Comparison of ENCODE assay signal across 9 cellular contexts in the genomic region with DNA sequence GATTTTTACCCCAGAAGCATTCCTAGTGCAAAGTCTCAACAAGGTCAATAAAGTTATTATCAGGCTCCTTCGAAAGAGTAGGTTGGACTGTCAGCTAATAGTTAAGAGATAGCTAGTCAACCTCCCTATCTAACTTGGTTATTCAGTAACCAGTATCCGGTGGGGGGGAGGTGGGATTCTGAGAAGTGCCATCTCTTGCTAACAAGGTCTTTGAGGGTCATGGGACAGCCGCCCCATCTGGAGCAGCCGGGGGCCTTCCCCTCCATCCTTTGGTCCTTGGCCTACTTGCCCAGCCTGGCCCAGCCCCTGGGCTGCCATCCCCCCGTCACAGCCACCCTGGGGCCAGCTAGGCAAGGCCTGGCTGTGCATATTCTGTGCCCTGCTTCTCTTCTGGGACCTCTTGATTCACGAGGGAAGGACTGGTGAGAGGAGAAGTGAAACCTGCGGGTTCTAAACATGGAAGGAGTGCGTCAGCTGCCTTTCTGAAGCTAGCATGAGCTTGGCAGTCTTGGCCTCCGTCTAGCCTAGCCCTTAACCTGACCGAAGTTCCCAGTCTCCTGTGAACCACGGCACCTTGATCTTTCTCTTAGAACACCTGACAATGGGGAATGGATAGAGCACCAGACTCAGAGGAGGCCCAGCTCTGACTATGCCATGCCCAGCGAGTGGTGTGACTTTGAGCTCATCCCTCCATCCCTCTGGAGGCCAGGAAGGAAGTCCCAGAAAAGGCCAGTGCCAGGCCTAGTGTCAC. TPM values are rescaled to one million over a fixed set of nuclear protein-coding genes. Genes with fewer than 3 reads are reported as not detected.
DNase-seq lines count a peak whose midpoint lies in the region; ATAC-seq lines count a peak whose summit lies in the region.
"Had no signal": no experiment of that assay in that cellular context is flagged by ENCODE, and none has a peak within 500 bp of the region (broad histone marks: within the 10 kb centered on the region; RNA-seq: fewer than 3 reads in every experiment).

No MANE protein-coding gene starts in this region.

- no peak overlapping the region for H3K9ac ChIP-seq in mesendoderm (ENCODE audit: low read length)

- H3K23ac ChIP-seq in mesendoderm (ENCODE audit: low read length): no peak overlapping the region

- H3K9me3 ChIP-seq in aorta (ENCODE audit: control insufficient read depth, low read length): no peaks in the 10 kb centered on the region
- H3K9me3 ChIP-seq: tibial artery had no signal

- H3K4me1 Mint-ChIP-seq in activated CD8-positive, alpha-beta T cell treated with anti-CD3 and anti-CD28 coated beads, Interleukin-2, amount 10 ng/mL, durations not matched to agents 7 days and 5 days (ENCODE audit: low read depth): peaks cover 24% of the 10 kb centered on the region

- H4K8ac ChIP-seq in mesendoderm (ENCODE audit: low read depth, low read length): no peak overlapping the region

- peak; percentile 14 for DNase-seq in D341Med (ENCODE audit: low spot score)
- no peak for DNase-seq in Right ventricle myocardium superior
- no peak for DNase-seq in activated CD8-positive, alpha-beta T cell treated with anti-CD3 and anti-CD28 coated beads, Interleukin-2, amount 10 ng/mL, durations not matched to agents 7 days and 5 days
- no peak for DNase-seq in activated T-cell treated with anti-CD3 and anti-CD28 coated beads, Interleukin-2, amount 50 U/mL, for 1 hour
- DNase-seq in mesendoderm: no peak
- DNase-seq in aorta: no peak

- peak; percentile 78 for ATAC-seq in GM21381 (IDR thresholded peaks at IDR 0.05; ENCODE audit: unreplicated experiment)
- peak; percentile 73 for ATAC-seq in HG03460 (IDR thresholded peaks at IDR 0.05; ENCODE audit: unreplicated experiment)
- peak; percentile 56 for ATAC-seq in Right ventricle myocardium superior (ENCODE audit: poor library complexity)
- no peak for ATAC-seq in activated CD8-positive, alpha-beta T cell treated with anti-CD3 and anti-CD28 coated beads, Interleukin-2, amount 10 ng/mL, durations not matched to agents 7 days and 5 days
- no peak for ATAC-seq in aorta (ENCODE audit: low FRiP score)

- no peak overlapping the region for H3K56ac ChIP-seq in mesendoderm (ENCODE audit: low read length)

- H3K4me3 Mint-ChIP-seq in activated CD8-positive, alpha-beta T cell treated with anti-CD3 and anti-CD28 coated beads, Interleukin-2, amount 10 ng/mL, durations not matched to agents 7 days and 5 days: no peak overlapping the region

- intact Hi-C loops in Right ventricle myocardium superior (cut with DNase I): no loop called here
- intact Hi-C loops in aorta (cut with DNase I): no loop called here

- H3K18ac ChIP-seq in mesendoderm (ENCODE audit: low read length): no peak overlapping the region

- no peak overlapping the region for H2BK15ac ChIP-seq in mesendoderm (replicated peaks; ENCODE audit: low read depth)

- CTCF ChIA-PET in activated CD8-positive, alpha-beta T cell treated with anti-CD3 and anti-CD28 coated beads, Interleukin-2, amount 10 ng/mL, durations not matched to agents 7 days and 5 days (lab: Charles Lee): no interaction called here

- H3K27ac ChIP-seq in mesendoderm (ENCODE audit: low read depth, low read length): no peak overlapping the region
- H3K27ac ChIP-seq in aorta (ENCODE audit: low read depth in 1 of 2, low read length in 2 of 2): no peak overlapping the region
- H3K27ac ChIP-seq: tibial artery had no signal

- no peaks in the 10 kb centered on the region for H3K27me3 Mint-ChIP-seq in activated CD8-positive, alpha-beta T cell treated with anti-CD3 and anti-CD28 coated beads, Interleukin-2, amount 10 ng/mL, durations not matched to agents 7 days and 5 days (ENCODE audit: low read depth)

- H2BK5ac ChIP-seq in mesendoderm (ENCODE audit: low read length): no peak overlapping the region

- no peak overlapping the region for H4K5ac ChIP-seq in mesendoderm (ENCODE audit: low read length)

- no peaks in the 10 kb centered on the region for H3K27me3 ChIP-seq in mesendoderm (ENCODE audit: insufficient read depth, low read length, poor library complexity)
- no peaks in the 10 kb centered on the region for H3K27me3 ChIP-seq in aorta (ENCODE audit: control insufficient read depth in 1 of 2, insufficient read depth in 2 of 2, low read length in 1 of 2)

- no CpG with 5 or more reads among the region's 12 CpGs for WGBS in mesendoderm (ENCODE audit: extremely low coverage, insufficient coverage, low lambda C conversion rate)
- WGBS in aorta, 2 donors: 89% methylated on average over 12 of the region's 12 CpGs

- H3K4me1 ChIP-seq in mesendoderm (ENCODE audit: control insufficient read depth, low read depth, low read length) (peaks cover 7% of the 10 kb centered on the region), aorta (ENCODE audit: control insufficient read depth in 1 of 2, insufficient read depth in 2 of 2, low read length in 2 of 2) (no peaks in the 10 kb centered on the region)

- no peak overlapping the region for H3K27ac Mint-ChIP-seq in activated CD8-positive, alpha-beta T cell treated with anti-CD3 and anti-CD28 coated beads, Interleukin-2, amount 10 ng/mL, durations not matched to agents 7 days and 5 days

- no peaks in the 10 kb centered on the region for H3K9me3 Mint-ChIP-seq in activated CD8-positive, alpha-beta T cell treated with anti-CD3 and anti-CD28 coated beads, Interleukin-2, amount 10 ng/mL, durations not matched to agents 7 days and 5 days (ENCODE audit: insufficient read depth)

- H3K36me3 ChIP-seq in mesendoderm (ENCODE audit: control insufficient read depth, insufficient read depth, low read length) (no peaks in the 10 kb centered on the region), aorta (ENCODE audit: control insufficient read depth in 1 of 2, insufficient read depth in 2 of 2, low read length in 1 of 2) (no peaks in the 10 kb centered on the region)
- H3K36me3 ChIP-seq: tibial artery had no signal

- H3K36me3 Mint-ChIP-seq in activated CD8-positive, alpha-beta T cell treated with anti-CD3 and anti-CD28 coated beads, Interleukin-2, amount 10 ng/mL, durations not matched to agents 7 days and 5 days (ENCODE audit: low read depth): no peaks in the 10 kb centered on the region

- no peak overlapping the region for H3K4me2 ChIP-seq in mesendoderm (ENCODE audit: low read length)

- POLR2A ChIA-PET in activated CD8-positive, alpha-beta T cell treated with anti-CD3 and anti-CD28 coated beads, Interleukin-2, amount 10 ng/mL, durations not matched to agents 7 days and 5 days (lab: Charles Lee): no interaction called here

- H3K79me2 ChIP-seq in mesendoderm (ENCODE audit: control insufficient read depth, insufficient read depth, low read length): no peaks in the 10 kb centered on the region

- no peaks in the 10 kb centered on the region for H3K79me1 ChIP-seq in mesendoderm (ENCODE audit: low read length)

- no peak overlapping the region for H3K4ac ChIP-seq in mesendoderm (ENCODE audit: low read depth, low read length)

- H2AK5ac ChIP-seq in mesendoderm (ENCODE audit: low read length): no peak overlapping the region

- no peak overlapping the region for H2BK120ac ChIP-seq in mesendoderm (ENCODE audit: low read depth, low read length)

- H3K4me3 ChIP-seq in mesendoderm (ENCODE audit: low read length): no peak overlapping the region
- H3K4me3 ChIP-seq in aorta (ENCODE audit: low read length in 2 of 2): no peak overlapping the region
- H3K4me3 ChIP-seq: tibial artery had no signal

RNA-seq across cellular contexts. Expression of a gene that starts 9.3 kb away (rescaled TPM):
- 3.8 TPM for total RNA-seq in Right ventricle myocardium superior
- total RNA-seq in activated CD8-positive, alpha-beta T cell treated with anti-CD3 and anti-CD28 coated beads, Interleukin-2, amount 10 ng/mL, durations not matched to agents 7 days and 5 days: under 1 TPM; 0.61 to 0.68 TPM
- polyA plus RNA-seq in mesendoderm (2013, experiment 1 of 2): 0.14 TPM
- 0.21 TPM for polyA plus RNA-seq in mesendoderm (2013, experiment 2 of 2)
- 10 to 100 TPM in 1 of 2 donors, 1 to 10 TPM in 1; 9.1 to 11.8 TPM for total RNA-seq in aorta
- 1 to 10 TPM in 1 of 2 donors, under 1 TPM in 1; 0.72 to 6.8 TPM for polyA plus RNA-seq in aorta

RNA-seq across cellular contexts. Expression of a gene that starts 39.0 kb away (rescaled TPM):
- 6.7 TPM for total RNA-seq in Right ventricle myocardium superior
- 10 to 100 TPM; 14.9 to 17.4 TPM for total RNA-seq in activated CD8-positive, alpha-beta T cell treated with anti-CD3 and anti-CD28 coated beads, Interleukin-2, amount 10 ng/mL, durations not matched to agents 7 days and 5 days
- 9.3 TPM for polyA plus RNA-seq in mesendoderm (2013, experiment 1 of 2)
- 9.7 TPM for polyA plus RNA-seq in mesendoderm (2013, experiment 2 of 2)
- 10 to 100 TPM in 1 of 2 donors, 1 to 10 TPM in 1; 9.9 to 16.9 TPM for total RNA-seq in aorta
- polyA plus RNA-seq in aorta: 10 to 100 TPM; 31.9 to 34.7 TPM

Comparison
In these comparisons a context has a peak if more than half of its experiments do, and no peak if none do; other contexts are left out.
1. ATAC-seq: peak in GM21381 (single experiment), HG03460 (single experiment) and Right ventricle myocardium superior (single experiment); none in activated CD8-positive, alpha-beta T cell treated with anti-CD3 and anti-CD28 coated beads, Interleukin-2, amount 10 ng/mL, durations not matched to agents 7 days and 5 days (single experiment) and aorta (single experiment).